In the genomic region with DNA sequence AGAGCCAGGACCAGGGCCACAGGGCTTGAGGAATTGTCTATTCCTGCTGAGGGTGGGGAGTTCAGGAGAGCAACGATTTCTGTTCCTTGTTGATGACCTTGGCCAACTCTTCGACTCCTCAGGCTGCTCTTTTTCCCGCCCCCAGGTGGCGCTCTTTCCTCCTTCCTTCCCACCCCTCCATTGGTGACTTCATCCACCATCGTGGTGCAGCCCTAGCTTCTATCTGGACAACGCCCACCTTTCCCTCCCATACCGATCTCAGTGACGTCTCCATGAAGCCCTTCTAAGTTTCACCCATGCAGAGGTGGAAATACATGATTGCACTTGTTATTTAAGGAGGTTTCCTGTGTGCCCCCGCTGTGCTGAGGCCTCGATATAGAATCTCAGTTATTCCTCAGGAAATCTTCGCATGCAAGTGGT, we compare ENCODE assay signal across 8 cellular contexts. TPM values are rescaled to one million over a fixed set of nuclear protein-coding genes. Genes with fewer than 3 reads are reported as not detected.
DNase-seq lines count a peak whose midpoint lies in the region; ATAC-seq and TF ChIP-seq lines count a peak whose summit lies in the region.

No MANE protein-coding gene starts in this region.

- no peak overlapping the region for H3K27ac ChIP-seq in C4-2B

- ATAC-seq in GM21360 (IDR thresholded peaks at IDR 0.05; ENCODE audit: unreplicated experiment), result peak; percentile 50

- intact Hi-C loops in lower leg skin (cut with DNase I; ENCODE audit: low total_unique reads), result no loop called here

- H3K4me3 ChIP-seq in NB4 (ENCODE audit: low read depth, low read length), result no peak overlapping the region
- no peak overlapping the region for H3K4me3 ChIP-seq in fibroblast of mammary gland (ENCODE audit: control insufficient read depth, low read depth, low read length)
- no peak overlapping the region for H3K4me3 ChIP-seq in lower leg skin (ENCODE audit: low read depth, poor library complexity, severe bottlenecking)

- no peak for TF ChIP-seq POLR2A in NB4 (IDR thresholded peaks at IDR 0.05; ENCODE audit: extremely low read depth, insufficient read length)
- no peak for TF ChIP-seq POLR2A in lower leg skin (IDR thresholded peaks at IDR 0.05)

- 42 to 44% methylated on average over 11 of the region's 11 CpGs for WGBS in lower leg skin, 2 donors

- DNase-seq in NB4 (ENCODE audit: low read depth) (peak; percentile 62), fibroblast of mammary gland (ENCODE audit: low read depth) (peak; percentile 13), midbrain (lab: John Stamatoyannopoulos, UW) (no peak), lower leg skin (ENCODE audit: low spot score in 2 of 2) (no peak)
- DNase-seq in activated CD8-positive, alpha-beta memory T cell treated with anti-CD3 and anti-CD28 coated beads for 48 hours (ENCODE audit: low read depth in 2 of 3, low spot score in 2 of 3), result peak in 2 of 3 experiments; percentile 42 to 57
- DNase-seq in stimulated activated CD4-positive, alpha-beta T cell treated with anti-CD3 and anti-CD28 coated beads, Interleukin-12 subunit alpha, Interleukin-12 subunit beta, amount 100 ng/mL, for 24 hours (ENCODE audit: low read depth in 2 of 2), result peak; percentile 32 to 56

- TF ChIP-seq CTCF in C4-2B (conservative IDR thresholded peaks at IDR 0.05), result peak; percentile 83
- peak; percentile 93 for TF ChIP-seq CTCF in NB4 (IDR thresholded peaks at IDR 0.05; ENCODE audit: low read depth, low read length)
- peak; percentile 47 for TF ChIP-seq CTCF in fibroblast of mammary gland (conservative IDR thresholded peaks at IDR 0.05; ENCODE audit: control insufficient read depth, insufficient read depth, low read depth, low read length)
- no peak for TF ChIP-seq CTCF in lower leg skin (IDR thresholded peaks at IDR 0.05)

RNA-seq across cellular contexts. Expression of a gene that starts 22.1 kb away (rescaled TPM):
- under 1 TPM in 2 of 4 donors, not detected in 2; 0.17 to 0.68 TPM for total RNA-seq in lower leg skin

Comparison
In these comparisons a context has a peak if more than half of its experiments do, and no peak if none do; other contexts are left out.
1. CTCF ChIP-seq: peak in C4-2B (single experiment), NB4 (single experiment) and fibroblast of mammary gland (single experiment); none in lower leg skin (0 of 3).
2. DNase-seq: peak in NB4 (single experiment), activated CD8-positive, alpha-beta memory T cell treated with anti-CD3 and anti-CD28 coated beads for 48 hours (2 of 3), fibroblast of mammary gland (single experiment) and stimulated activated CD4-positive, alpha-beta T cell treated with anti-CD3 and anti-CD28 coated beads, Interleukin-12 subunit alpha, Interleukin-12 subunit beta, amount 100 ng/mL, for 24 hours (2 of 2); none in midbrain (single experiment) and lower leg skin (0 of 2).